Comparison of ENCODE assay signal across 2 cellular contexts in genomic region chr1:220796530-220796929, GRCh38.
TF ChIP-seq lines count a peak whose summit lies in the region.

No MANE protein-coding gene starts in this region.

TF ChIP-seq in K562, 482 proteins besides CTCF, POLR2A, EP300 and RAD21:
- TF ChIP-seq CREM (IDR thresholded peaks at IDR 0.05; ENCODE audit: low read depth) (0 out of 2 replicates have a peak, but pooled peaks have one; percentile 6), ZC3H8 (IDR thresholded peaks at IDR 0.05) (no peak), SAP30 (IDR thresholded peaks at IDR 0.05; ENCODE audit: borderline replicate concordance, insufficient read depth, low read depth, low read length, poor library complexity, severe bottlenecking) (no peak)

TF ChIP-seq in SK-N-SH, 30 proteins besides CTCF, POLR2A, EP300 and RAD21:
- TF ChIP-seq JUND (IDR thresholded peaks at IDR 0.05) (no peak), IRF3 (IDR thresholded peaks at IDR 0.05; ENCODE audit: low read depth, low read length) (no peak), MXI1 (IDR thresholded peaks at IDR 0.05; ENCODE audit: low read depth, low read length) (no peak), FOXM1 (IDR thresholded peaks at IDR 0.05; ENCODE audit: low read depth) (no peak), TEAD4 (IDR thresholded peaks at IDR 0.05; ENCODE audit: borderline replicate concordance, insufficient read depth) (no peak), PBX3 (IDR thresholded peaks at IDR 0.05) (no peak), GABPA (IDR thresholded peaks at IDR 0.05; ENCODE audit: low read depth) (no peak), RXRA (IDR thresholded peaks at IDR 0.05; ENCODE audit: borderline replicate concordance, low read depth) (no peak), MAX (IDR thresholded peaks at IDR 0.05; ENCODE audit: low read depth) (no peak), FOSL2 (IDR thresholded peaks at IDR 0.05; ENCODE audit: borderline replicate concordance, low read depth) (no peak), ELF1 (IDR thresholded peaks at IDR 0.05) (no peak), GATA2 (CRISPR knock-in tag; IDR thresholded peaks at IDR 0.05) (no peak), SMC3 (IDR thresholded peaks at IDR 0.05; ENCODE audit: low read depth, low read length) (no peak), RCOR1 (IDR thresholded peaks at IDR 0.05; ENCODE audit: low read length) (no peak)
TF ChIP-seq in SK-N-SH: peak in this region for 0.
